24 cellular contexts compared by ENCODE assay signal in genomic region chr16:50669741-50670140, GRCh38. TPM values are rescaled to one million over a fixed set of nuclear protein-coding genes. Genes with fewer than 3 reads are reported as not detected.
DNase-seq lines count a peak whose midpoint lies in the region; ATAC-seq, FAIRE-seq and TF ChIP-seq lines count a peak whose summit lies in the region.
"Had no signal": no experiment of that assay in that cellular context is flagged by ENCODE, and none has a peak within 500 bp of the region (broad histone marks: within the 10 kb centered on the region; RNA-seq: fewer than 3 reads in every experiment).

No MANE protein-coding gene starts in this region.

- H3K4me1 ChIP-seq in BLaER1 (peaks cover 48% of the 10 kb centered on the region), kidney (ENCODE audit: control insufficient read depth in 1 of 2, insufficient read depth in 1 of 2, low read depth in 1 of 2, low read length in 2 of 2) (peaks cover 0 to 4% of the 10 kb centered on the region in 2 donors), skeletal muscle tissue (ENCODE audit: control insufficient read depth in 3 of 3, insufficient read depth in 3 of 3, low read length in 3 of 3) (peaks cover 15 to 35% (median 34%) of the 10 kb centered on the region in 3 donors)

- no peak overlapping the region for H3K4me3 Mint-ChIP-seq in T-cell
- H3K4me3 Mint-ChIP-seq: CD8-positive, alpha-beta memory T cell; H9 had no signal

- H3K27me3 ChIP-seq in BLaER1 = no peaks in the 10 kb centered on the region
- H3K27me3 ChIP-seq in skeletal muscle tissue (ENCODE audit: control insufficient read depth in 3 of 3, insufficient read depth in 3 of 3, low read length in 3 of 3) = peaks cover 0 to 8% (median 3%) of the 10 kb centered on the region in 3 donors

- H3K4me1 Mint-ChIP-seq in T-cell = peaks cover 42 to 46% (median 45%) of the 10 kb centered on the region in 3 donors

- TF ChIP-seq CTCF in kidney (IDR thresholded peaks at IDR 0.05; ENCODE audit: borderline replicate concordance, extremely low read depth, insufficient read depth) = no peak

- no peaks in the 10 kb centered on the region for H3K27me3 Mint-ChIP-seq in T-cell
- H3K27me3 Mint-ChIP-seq: CD8-positive, alpha-beta memory T cell had no signal

- H3K27ac ChIP-seq in BLaER1 (0 out of 2 replicates have a peak overlapping the region, but pooled peaks have one; percentile 22), kidney (ENCODE audit: low read depth in 2 of 2, low read length in 2 of 2) (no peak overlapping the region), skeletal muscle tissue (ENCODE audit: low read depth, low read length) (peak overlapping the region; percentile 86)
- H3K27ac ChIP-seq: HL-60 had no signal

- POLR2A ChIA-PET in T-cell (lab: Charles Lee) = interaction anchor here (0.5 to 1.6 kb wide), 2 partner anchors 8 to 608 kb away, joined by 4 read pairs; no protein-coding TSS in a partner anchor

- peaks cover 44% of the 10 kb centered on the region for H3K36me3 Mint-ChIP-seq in T-cell

- intact Hi-C loops in kidney (cut with DNase I) (no loop called here), sciatic nerve (cut with DNase I) (loop anchor here (1.0 to 10.0 kb wide), 2 partner anchors 22 to 645 kb away; partner anchors contain the start of gene CNEP1R1)

- no peak for FAIRE-seq in kidney (lab: Jason Lieb, UNC)
- FAIRE-seq: GM19239, H1, K562 had no signal

- H3K9ac ChIP-seq in BLaER1 (no peak overlapping the region), kidney (ENCODE audit: low read length in 2 of 2) (no peak overlapping the region), skeletal muscle tissue (ENCODE audit: low read depth in 1 of 3, low read length in 3 of 3) (peak overlapping the region in 1 of 3 donors; percentile 3)

- H3K9me3 ChIP-seq in BLaER1 = peaks cover 34% of the 10 kb centered on the region
- peaks cover 8 to 18% of the 10 kb centered on the region in 2 donors for H3K9me3 ChIP-seq in kidney (ENCODE audit: control insufficient read depth in 1 of 2, low read length in 2 of 2)
- peaks cover 3 to 5% (median 4%) of the 10 kb centered on the region in 3 donors for H3K9me3 ChIP-seq in skeletal muscle tissue (ENCODE audit: control insufficient read depth in 3 of 3, low read length in 3 of 3)

- H3K36me3 ChIP-seq in BLaER1 (peaks cover 46% of the 10 kb centered on the region), kidney (ENCODE audit: control insufficient read depth in 1 of 2, insufficient read depth in 2 of 2, low read length in 2 of 2) (no peaks in the 10 kb centered on the region), skeletal muscle tissue (ENCODE audit: control insufficient read depth in 3 of 3, insufficient read depth in 3 of 3, low read length in 3 of 3) (peaks cover 0 to 2% (median 0%) of the 10 kb centered on the region in 3 donors)

- DNase-seq in T-cell (no peak), kidney (peak; percentile 26), AML-193 (lab: John Stamatoyannopoulos, UW) (no peak), activated gamma-delta T cell (lab: John Stamatoyannopoulos, UW) (no peak), sciatic nerve (ENCODE audit: low spot score) (no peak)
- DNase-seq: CD8-positive, alpha-beta memory T cell; COR-L47; DMS 273 treated with DMSO at 0.1 percent for 48 hours; DMS53; DND-41; EL; H9; IMR-90 had no signal

- H3K9me3 Mint-ChIP-seq in T-cell = peaks cover 0 to 11% (median 9%) of the 10 kb centered on the region in 3 donors

- no peak for ATAC-seq in T-cell (replicated peaks in 1 of 4)
- ATAC-seq in HG03378 (IDR thresholded peaks at IDR 0.05; ENCODE audit: unreplicated experiment) = no peak
- ATAC-seq in sciatic nerve = no peak
- ATAC-seq: K562 had no signal

- H3K4me3 ChIP-seq in BLaER1 = no peak overlapping the region
- no peak overlapping the region for H3K4me3 ChIP-seq in kidney (ENCODE audit: low read length in 2 of 2)
- peak overlapping the region in 2 of 3 donors; percentile 1 to 7 for H3K4me3 ChIP-seq in skeletal muscle tissue (ENCODE audit: low read length in 3 of 3)
- H3K4me3 ChIP-seq: K562 had no signal

- CTCF ChIA-PET in T-cell (lab: Charles Lee) = interaction anchor here in 1 of 2 donors (1.3 to 1.5 kb wide), 2 partner anchors 9 to 77 kb away, joined by 3 to 4 read pairs; no protein-coding TSS in a partner anchor

- H3K4me2 ChIP-seq in BLaER1 = peak overlapping the region; percentile 26

- no peaks in the 10 kb centered on the region for H4K20me1 ChIP-seq in BLaER1

- peak overlapping the region; percentile 55 to 73 for H3K27ac Mint-ChIP-seq in T-cell
- H3K27ac Mint-ChIP-seq: H9 had no signal

RNA-seq across cellular contexts. Expression of gene SNX20, which starts 11.4 kb away (rescaled TPM):
- total RNA-seq in T-cell (10 to 100 TPM; 38.8 to 85.2 (median 69.6) TPM), kidney (6.2 TPM), skeletal muscle tissue (1.0 TPM), sciatic nerve (2.6 TPM)
- polyA plus RNA-seq in kidney (ENCODE audit: insufficient read depth, low read depth, low replicate concordance) = 0.67 TPM
- total RNA-seq: A172, G401, H1, H9, HT1080, IMR-90 had no signal
- polyA plus RNA-seq: BJ, H1, IMR-90, K562 had no signal

RNA-seq across cellular contexts. Expression of gene NOD2, which starts 23.7 kb away (rescaled TPM):
- total RNA-seq in T-cell (1 to 10 TPM; 2.4 to 7.6 (median 3.1) TPM), kidney (3.6 TPM), skeletal muscle tissue (0.52 TPM), sciatic nerve (4.3 TPM)
- polyA plus RNA-seq in kidney (ENCODE audit: insufficient read depth, low read depth, low replicate concordance) = 0.22 TPM
- total RNA-seq: A172, G401, HT1080, IMR-90 had no signal
- polyA plus RNA-seq: BJ, IMR-90, K562 had no signal

Comparison
In these comparisons a context has a peak if more than half of its experiments do, and no peak if none do; other contexts are left out.
1. H3K27ac ChIP-seq: peak in BLaER1 (single experiment) and skeletal muscle tissue (single experiment); none in kidney (0 of 2).
2. H3K4me3 ChIP-seq: peak in skeletal muscle tissue (2 of 3); none in BLaER1 (single experiment) and kidney (0 of 2).